Comparison of ENCODE assay signal across 26 cellular contexts in genomic region chr9:112787942-112788341, GRCh38.
"Had no signal": no experiment of that assay in that cellular context is flagged by ENCODE, and none has a peak within 500 bp of the region (broad histone marks: within the 10 kb centered on the region; RNA-seq: fewer than 3 reads in every experiment).

No MANE protein-coding gene starts in this region.

- DNase-seq: activated CD4-positive, alpha-beta memory T cell treated with anti-CD3 and anti-CD28 coated beads, Interleukin-2, amount 10 ng/mL, durations not matched to agents 7 days and 5 days; activated CD4-positive, alpha-beta T cell treated with anti-CD3 and anti-CD28 coated beads, Interleukin-2, amount 10 ng/mL, durations not matched to agents 24 days and 14 days; activated CD4-positive, CD25-positive, alpha-beta regulatory T cell treated with anti-CD3 and anti-CD28 coated beads, Interleukin-2, amount 50 U/mL, for 72 hours; activated CD8-positive, alpha-beta memory T cell treated with anti-CD3 and anti-CD28 coated beads, Interleukin-2, amount 50 U/mL, for 48 hours; activated gamma-delta T cell; activated naive CD4-positive, alpha-beta T cell treated with anti-CD3 and anti-CD28 coated beads, Interleukin-2, amount 10 ng/mL, durations not matched to agents 7 days and 5 days; activated T-cell treated with anti-CD3 and anti-CD28 coated beads, Interleukin-2, amount 50 U/mL, for 24 hours; amniotic stem cell; caudate nucleus; endodermal cell; foreskin fibroblast; heart left ventricle; left ventricle myocardium superior; midbrain; posterior cingulate gyrus; right lobe of liver; stimulated activated CD4-positive, alpha-beta T cell treated with anti-CD3 and anti-CD28 coated beads, Interleukin-4, amount 100 ng/mL, for 24 hours; stimulated activated naive CD8-positive, alpha-beta T cell treated with anti-CD3 and anti-CD28 coated beads, Interleukin-15, amount 100 ng/mL, for 72 hours; substantia nigra; SW 1271; T-helper 9 cell; WERI-Rb-1 had no signal

- H3K9me3 ChIP-seq: heart left ventricle, right lobe of liver had no signal

- ATAC-seq: esophagus mucosa; heart left ventricle; left ventricle myocardium superior; natural killer cell treated with Interleukin-12 subunit alpha and Interleukin-12 subunit beta and Interleukin-15 and Interleukin-18, amount 100 ng/mL, for 72 hours; right lobe of liver; stimulated activated effector memory CD8-positive, alpha-beta T cell treated with anti-CD3 and anti-CD28 coated beads, Interleukin-12 subunit alpha, Interleukin-12 subunit beta, amount 100 ng/mL, for 72 hours; stimulated activated naive CD8-positive, alpha-beta T cell treated with anti-CD3 and anti-CD28 coated beads, Interleukin-15, amount 100 ng/mL, for 72 hours had no signal

- H3K27me3 ChIP-seq: heart left ventricle, right lobe of liver had no signal

- H3K36me3 ChIP-seq: heart left ventricle, right lobe of liver, WERI-Rb-1 had no signal

- H3K27ac ChIP-seq: heart left ventricle, right lobe of liver, skin epidermis, WERI-Rb-1 had no signal

- H3K4me3 ChIP-seq: heart left ventricle, right lobe of liver, skin epidermis had no signal

- H3K4me1 ChIP-seq: right lobe of liver had no signal
